20 cellular contexts compared by ENCODE assay signal in genomic region chr6:52726741-52727535, GRCh38. TPM values are rescaled to one million over a fixed set of nuclear protein-coding genes. Genes with fewer than 3 reads are reported as not detected.
DNase-seq lines count a peak whose midpoint lies in the region; ATAC-seq, FAIRE-seq and TF ChIP-seq lines count a peak whose summit lies in the region.
"Had no signal": no experiment of that assay in that cellular context is flagged by ENCODE, and none has a peak within 500 bp of the region (broad histone marks: within the 10 kb centered on the region; RNA-seq: fewer than 3 reads in every experiment).

No MANE protein-coding gene starts in this region.

- POLR2A ChIA-PET in HEK293T (lab: Yijun Ruan, JAX) = no interaction called here

- no peak for ATAC-seq in GM19463 (IDR thresholded peaks at IDR 0.05; ENCODE audit: unreplicated experiment)
- ATAC-seq: gastrocnemius medialis; left ventricle myocardium superior; sciatic nerve; stimulated activated naive CD8-positive, alpha-beta T cell treated with anti-CD3 and anti-CD28 coated beads, Interleukin-15, amount 100 ng/mL, for 72 hours had no signal

- no peaks in the 10 kb centered on the region for H3K36me3 ChIP-seq in Karpas-422 (ENCODE audit: insufficient read depth, low read length)
- no peaks in the 10 kb centered on the region for H3K36me3 ChIP-seq in esophagus squamous epithelium
- H3K36me3 ChIP-seq: brain microvascular endothelial cell, gastrocnemius medialis had no signal

- H3K79me2 ChIP-seq in Karpas-422 (ENCODE audit: low read length) = no peaks in the 10 kb centered on the region

- H3K4me1 ChIP-seq in Karpas-422 (ENCODE audit: low read length) (peaks cover 69% of the 10 kb centered on the region), esophagus squamous epithelium (peaks cover 15 to 42% (median 21%) of the 10 kb centered on the region in 3 donors)
- H3K4me1 ChIP-seq: gastrocnemius medialis had no signal

- H3K4me2 ChIP-seq in Karpas-422 (ENCODE audit: low read depth, low read length, poor library complexity, severe bottlenecking) = peak overlapping the region; percentile 38
- H3K4me2 ChIP-seq: SK-N-SH had no signal

- peak overlapping the region; percentile 78; the same call in 1 of the 2 replicates for H2AFZ ChIP-seq in Karpas-422 (ENCODE audit: low read length)
- H2AFZ ChIP-seq: GM23248 had no signal

- intact Hi-C loops in esophagus squamous epithelium (cut with DNase I) = no loop called here

- H3K27me3 ChIP-seq in Karpas-422 (ENCODE audit: low read length) = no peaks in the 10 kb centered on the region
- no peaks in the 10 kb centered on the region for H3K27me3 ChIP-seq in esophagus squamous epithelium
- H3K27me3 ChIP-seq: brain microvascular endothelial cell, gastrocnemius medialis had no signal

- peak; percentile 51 for DNase-seq in Karpas-422
- peak; percentile 84 for DNase-seq in RCC 7860 (ENCODE audit: low spot score)
- DNase-seq in esophagus squamous epithelium (lab: John Stamatoyannopoulos, UW) = no peak
- no peak for DNase-seq in NCI-H2107 (lab: John Stamatoyannopoulos, UW)
- no peak for DNase-seq in HEK293T (ENCODE audit: extremely low spot score)
- no peak for DNase-seq in NCI-H446 (lab: John Stamatoyannopoulos, UW)
- DNase-seq: activated CD4-positive, alpha-beta T cell treated with anti-CD3 and anti-CD28 coated beads for 1 hour; activated naive CD8-positive, alpha-beta T cell treated with anti-CD3 and anti-CD28 coated beads, Interleukin-2, amount 10 ng/mL, durations not matched to agents 7 days and 5 days; brain microvascular endothelial cell; gastrocnemius medialis; GM23248; left ventricle myocardium superior; MV-4-11; NCI-H526; SK-N-SH; stimulated activated naive CD8-positive, alpha-beta T cell treated with anti-CD3 and anti-CD28 coated beads, Interleukin-15, amount 100 ng/mL, for 72 hours; T1000 had no signal

- H3K9me2 ChIP-seq in Karpas-422 (replicated peaks; ENCODE audit: insufficient read depth, low read length) = no peaks in the 10 kb centered on the region
- H3K9me2 ChIP-seq: SK-N-SH had no signal

- 0 out of 2 replicates have a peak overlapping the region, but pooled peaks have one; percentile 7 for H3K4me3 ChIP-seq in Karpas-422 (ENCODE audit: low read length)
- no peak overlapping the region for H3K4me3 ChIP-seq in esophagus squamous epithelium
- H3K4me3 ChIP-seq: gastrocnemius medialis, GM23248 had no signal

- no peak overlapping the region for H3K9ac ChIP-seq in Karpas-422 (ENCODE audit: low read length)
- H3K9ac ChIP-seq: GM23248, SK-N-SH had no signal

- H3K9me3 ChIP-seq in Karpas-422 (ENCODE audit: low read length) = no peaks in the 10 kb centered on the region
- H3K9me3 ChIP-seq in esophagus squamous epithelium = no peaks in the 10 kb centered on the region
- H3K9me3 ChIP-seq: gastrocnemius medialis, SK-N-SH had no signal

- TF ChIP-seq POLR2A in esophagus squamous epithelium (IDR thresholded peaks at IDR 0.05) = no peak

- H3K27ac ChIP-seq in Karpas-422 (ENCODE audit: low read length) = peak overlapping the region; percentile 60; the same call in 1 of the 2 replicates
- peak overlapping the region; percentile 15 to 86 (median 80) for H3K27ac ChIP-seq in esophagus squamous epithelium
- H3K27ac ChIP-seq: brain microvascular endothelial cell, gastrocnemius medialis, GM23248 had no signal

- WGBS in esophagus squamous epithelium, 2 donors = 71 to 73% methylated on average over 14 to 15 of the region's 15 CpGs

- no peaks in the 10 kb centered on the region for H4K20me1 ChIP-seq in Karpas-422 (ENCODE audit: insufficient read depth, low read depth, low read length)

- TF ChIP-seq CTCF in esophagus squamous epithelium (IDR thresholded peaks at IDR 0.05) = no peak

- FAIRE-seq in RCC 7860 (lab: Jason Lieb, UNC) = peak; percentile 81

- CTCF ChIA-PET in HEK293T (lab: Yijun Ruan, JAX) = interaction anchor here (0.8 kb wide), 1 partner anchor 361 kb away, joined by 3 read pairs; no protein-coding TSS in a partner anchor

TF ChIP-seq in HEK293T, 16 proteins besides CTCF, POLR2A, EP300 and RAD21:
- no peak for TF ChIP-seq FOXM1 (IDR thresholded peaks at IDR 0.05; ENCODE audit: borderline replicate concordance)
- TF ChIP-seq NFRKB (IDR thresholded peaks at IDR 0.05) = no peak
- no peak for TF ChIP-seq FOXA1 (IDR thresholded peaks at IDR 0.05)
- no peak for TF ChIP-seq ELF4 (IDR thresholded peaks at IDR 0.05)
- TF ChIP-seq L3MBTL2 (conservative IDR thresholded peaks at IDR 0.05) = no peak

RNA-seq across cellular contexts. Expression of gene GSTA2, which starts 36.3 kb away (rescaled TPM):
- total RNA-seq in Karpas-422 (2014; rRNA removed; shearing (Covaris generic); ENCODE audit: low replicate concordance) = not detected in 2 replicates
- not detected for total RNA-seq in esophagus squamous epithelium
- total RNA-seq: activated naive CD8-positive, alpha-beta T cell treated with anti-CD3 and anti-CD28 coated beads, Interleukin-2, amount 10 ng/mL, durations not matched to agents 7 days and 5 days; gastrocnemius medialis; left ventricle myocardium superior; omental fat pad; sciatic nerve had no signal

RNA-seq across cellular contexts. Expression of gene TMEM14A, which starts 56.0 kb away (rescaled TPM):
- 23.7 and 61.3 TPM in 2 replicates for total RNA-seq in Karpas-422 (2014; rRNA removed; shearing (Covaris generic); ENCODE audit: low replicate concordance)
- 100 to 1,000 TPM in 1 of 4 donors, 10 to 100 TPM in 3; 38.1 to 102 (median 51.3) TPM for total RNA-seq in esophagus squamous epithelium

Comparison
In these comparisons a context has a peak if more than half of its experiments do, and no peak if none do; other contexts are left out.
1. DNase-seq: peak in Karpas-422 (single experiment) and RCC 7860 (single experiment); none in esophagus squamous epithelium (single experiment), NCI-H2107 (single experiment), HEK293T (single experiment) and NCI-H446 (0 of 2).